In genomic region chr7:75937958-75938786, GRCh38 we compare ENCODE assay signal across 7 cellular contexts. TPM values are rescaled to one million over a fixed set of nuclear protein-coding genes. Genes with fewer than 3 reads are reported as not detected.
DNase-seq lines count a peak whose midpoint lies in the region; ATAC-seq, FAIRE-seq and TF ChIP-seq lines count a peak whose summit lies in the region.

No MANE protein-coding gene starts in this region.

- DNase-seq in MV-4-11 (lab: John Stamatoyannopoulos, UW) (peak; percentile 22), colonic mucosa (peak; percentile 32), HepG2 (ENCODE audit: low spot score) (no peak), tibial artery (peak; percentile 74 to 90)
- no peak for DNase-seq in stimulated activated CD4-positive, alpha-beta T cell treated with anti-CD3 and anti-CD28 coated beads, Interleukin-4, amount 100 ng/mL, for 24 hours

- H3K4me3 ChIP-seq in colonic mucosa (no peak overlapping the region), HepG2 (replicated peaks in 1 of 3; ENCODE audit: insufficient read depth in 1 of 3, low read depth in 2 of 3, low read length in 3 of 3) (no peak overlapping the region), tibial artery (no peak overlapping the region)

- POLR2A ChIA-PET in HepG2 (lab: Yijun Ruan, JAX): interaction anchor here (1.1 to 2.5 kb wide), 4 partner anchors 11 to 55 kb away, joined by 3 to 6 read pairs (median 5); no protein-coding TSS in a partner anchor

- BruUV-seq in HepG2 (replicated peaks; lab: Mats Ljungman, UMichigan): no TSS peak

- TF ChIP-seq POLR2A in HepG2 (IDR thresholded peaks at IDR 0.05; ENCODE audit: insufficient read depth in 1 of 2, low read depth in 2 of 2, low read length in 2 of 2): peak in 1 of 2 experiments; percentile 28; a peak in 1 of 4 replicates

- TF ChIP-seq EP300 in HepG2 (IDR thresholded peaks at IDR 0.05; ENCODE audit: low read depth in 2 of 2, low read length in 2 of 2) (no peak), HepG2 (CRISPR knock-in tag; IDR thresholded peaks at IDR 0.05; ENCODE audit: borderline replicate concordance) (peak; percentile 77)

- no peak for TF ChIP-seq RAD21 in HepG2 (CRISPR knock-in tag; IDR thresholded peaks at IDR 0.05)

- peaks cover 76% of the 10 kb centered on the region for H4K20me1 ChIP-seq in HepG2 (ENCODE audit: insufficient read depth, low read length)

- H3K36me3 ChIP-seq in colonic mucosa (no peaks in the 10 kb centered on the region), HepG2 (replicated peaks in 1 of 2; ENCODE audit: control insufficient read depth in 1 of 2, insufficient read depth in 2 of 2, low read length in 2 of 2) (peaks cover 11 to 33% of the 10 kb centered on the region in 2 experiments; a peak in 4 of 5 replicates), tibial artery (peaks cover 0 to 5% (median 0%) of the 10 kb centered on the region in 3 donors)

- peaks cover 94% of the 10 kb centered on the region for H3K79me2 ChIP-seq in HepG2 (ENCODE audit: insufficient read depth, low read length)

- ATAC-seq in HepG2: no peak
- no peak for ATAC-seq in GM18519 (IDR thresholded peaks at IDR 0.05; ENCODE audit: low FRiP score, unreplicated experiment)
- ATAC-seq in HG02623 (IDR thresholded peaks at IDR 0.05; ENCODE audit: unreplicated experiment): no peak

- H3K27ac ChIP-seq in colonic mucosa: no peak overlapping the region
- peak overlapping the region; percentile 42 for H3K27ac ChIP-seq in HepG2 (ENCODE audit: extremely low read length, insufficient read depth, low read length)
- H3K27ac ChIP-seq in tibial artery: peak overlapping the region; percentile 56 to 57

- H3K9me3 ChIP-seq in colonic mucosa: no peaks in the 10 kb centered on the region
- no peaks in the 10 kb centered on the region for H3K9me3 ChIP-seq in HepG2 (ENCODE audit: low read length)
- H3K9me3 ChIP-seq in tibial artery: no peaks in the 10 kb centered on the region

- no peaks in the 10 kb centered on the region for H3K27me3 ChIP-seq in colonic mucosa
- H3K27me3 ChIP-seq in HepG2 (ENCODE audit: control insufficient read depth in 1 of 2, insufficient read depth in 2 of 2, low read length in 2 of 2): no peaks in the 10 kb centered on the region
- no peaks in the 10 kb centered on the region for H3K27me3 ChIP-seq in tibial artery

- H3K4me1 ChIP-seq in colonic mucosa (no peaks in the 10 kb centered on the region), HepG2 (ENCODE audit: insufficient read depth, low read length) (peaks cover 51% of the 10 kb centered on the region), tibial artery (peaks cover 0 to 18% (median 7%) of the 10 kb centered on the region in 4 donors)

- H3K4me2 ChIP-seq in HepG2 (ENCODE audit: low read depth, low read length): no peak overlapping the region

- intact Hi-C loops in colonic mucosa (cut with DNase I): no loop called here
- intact Hi-C loops in HepG2 (cut with micrococcal nuclease; ENCODE audit: unreplicated experiment): no loop called here
- intact Hi-C loops in tibial artery (cut with DNase I; ENCODE audit: low total_unique reads): no loop called here

- CTCF ChIA-PET in HepG2 (lab: Yijun Ruan, JAX; ENCODE audit: low intra/inter-chr PET ratio, low total read pairs): no interaction called here

- WGBS in HepG2 (ENCODE audit: low lambda C conversion rate): 91% methylated on average over 13 of the region's 15 CpGs

- H3K9ac ChIP-seq in colonic mucosa (ENCODE audit: low read depth in 2 of 2, low read length in 2 of 2): no peak overlapping the region
- no peak overlapping the region for H3K9ac ChIP-seq in HepG2 (ENCODE audit: insufficient read depth, low read depth, low read length)

- in situ Hi-C loops in HepG2 (cut with HindIII; ENCODE audit: extremely low pct_ligation_motif_present, low pct_unique_long_range_greater_than_20kb): no loop called here

- FAIRE-seq in HepG2 (lab: Jason Lieb, UNC): no peak

- no peak overlapping the region for H2AFZ ChIP-seq in HepG2 (ENCODE audit: low read length)

- TF ChIP-seq CTCF in colonic mucosa (IDR thresholded peaks at IDR 0.05): no peak
- TF ChIP-seq CTCF in HepG2 (CRISPR knock-in tag; IDR thresholded peaks at IDR 0.05): no peak
- no peak for TF ChIP-seq CTCF in tibial artery (IDR thresholded peaks at IDR 0.05)

TF ChIP-seq in HepG2, 621 proteins besides CTCF, POLR2A, EP300 and RAD21 (continues in another document):
- TF ChIP-seq ZNF180 (CRISPR knock-in tag; IDR thresholded peaks at IDR 0.05; ENCODE audit: borderline replicate concordance, low read depth) (no peak), BRCA1 (CRISPR knock-in tag; IDR thresholded peaks at IDR 0.05) (no peak)

RNA-seq across cellular contexts. Expression of gene POR, which starts 23.2 kb away (rescaled TPM):
- 100 to 1,000 TPM; 126 to 169 TPM for total RNA-seq in colonic mucosa
- total RNA-seq in HepG2 (2016; rRNA removed; fragmentation: Illumina TruSeq; extraction: Trizol): 115 and 266 TPM in 2 replicates
- total RNA-seq in HepG2 (2016; cell fraction: cytosol; rRNA removed; fragmentation: Illumina TruSeq; extraction: Trizol; ENCODE audit: low read depth): 43.6 and 47.9 TPM in 2 replicates
- total RNA-seq in HepG2 (2016; cell fraction: insoluble cytoplasmic fraction; rRNA removed; fragmentation: Illumina TruSeq; extraction: Trizol): 95.7 and 270 TPM in 2 replicates
- 55.5 and 56.9 TPM in 2 replicates for total RNA-seq in HepG2 (2016; cell fraction: membrane; rRNA removed; fragmentation: Illumina TruSeq; extraction: Trizol)
- 260 and 301 TPM in 2 replicates for total RNA-seq in HepG2 (2016; cell fraction: nucleus; rRNA removed; fragmentation: Illumina TruSeq; extraction: Trizol)
- 145 and 208 TPM in 2 replicates for polyA plus RNA-seq in HepG2 (2011; rRNA removed)
- polyA plus RNA-seq in HepG2 (2011; cell fraction: cytosol; rRNA removed): 143 and 190 TPM in 2 replicates
- polyA plus RNA-seq in HepG2 (2011; cell fraction: nucleus; rRNA removed): 1,024 and 1,039 TPM in 2 replicates
- 325 and 360 TPM in 2 replicates for polyA plus RNA-seq in HepG2 (2012)
- polyA plus RNA-seq in HepG2 (2016; cell fraction: cytosol; fragmentation: Illumina TruSeq; extraction: Trizol; ENCODE audit: low read depth): 22.8 and 25.4 TPM in 2 replicates
- polyA plus RNA-seq in HepG2 (2016; cell fraction: insoluble cytoplasmic fraction; fragmentation: Illumina TruSeq; extraction: Trizol; ENCODE audit: low read depth): 63.7 and 80.6 TPM in 2 replicates
- 25.4 and 30.4 TPM in 2 replicates for polyA plus RNA-seq in HepG2 (2016; cell fraction: membrane; fragmentation: Illumina TruSeq; extraction: Trizol; ENCODE audit: low read depth)
- polyA plus RNA-seq in HepG2 (2016; cell fraction: nucleus; fragmentation: Illumina TruSeq; extraction: Trizol; ENCODE audit: insufficient read depth, low read depth): 367 and 407 TPM in 2 replicates
- polyA minus RNA-seq in HepG2 (2011; rRNA and poly(A)+ RNA removed; ENCODE audit: low replicate concordance): 85.0 and 445 TPM in 2 replicates
- polyA minus RNA-seq in HepG2 (2011; cell fraction: cytosol; rRNA and poly(A)+ RNA removed): 256 and 348 TPM in 2 replicates
- polyA minus RNA-seq in HepG2 (2011; cell fraction: nucleus; rRNA and poly(A)+ RNA removed): 174 and 240 TPM in 2 replicates

RNA-seq across cellular contexts. Expression of gene TMEM120A, which starts 56.2 kb away (rescaled TPM):
- total RNA-seq in colonic mucosa: 10 to 100 TPM; 56.3 to 94.1 TPM
- 22.9 and 40.3 TPM in 2 replicates for total RNA-seq in HepG2 (2016; rRNA removed; fragmentation: Illumina TruSeq; extraction: Trizol)
- total RNA-seq in HepG2 (2016; cell fraction: cytosol; rRNA removed; fragmentation: Illumina TruSeq; extraction: Trizol; ENCODE audit: low read depth): 31.6 and 36.7 TPM in 2 replicates
- total RNA-seq in HepG2 (2016; cell fraction: insoluble cytoplasmic fraction; rRNA removed; fragmentation: Illumina TruSeq; extraction: Trizol): 26.0 and 40.4 TPM in 2 replicates
- 34.6 and 34.8 TPM in 2 replicates for total RNA-seq in HepG2 (2016; cell fraction: membrane; rRNA removed; fragmentation: Illumina TruSeq; extraction: Trizol)
- 31.7 and 39.9 TPM in 2 replicates for total RNA-seq in HepG2 (2016; cell fraction: nucleus; rRNA removed; fragmentation: Illumina TruSeq; extraction: Trizol)
- polyA plus RNA-seq in HepG2 (2011; rRNA removed): 102 and 116 TPM in 2 replicates
- 81.9 and 91.9 TPM in 2 replicates for polyA plus RNA-seq in HepG2 (2011; cell fraction: cytosol; rRNA removed)
- polyA plus RNA-seq in HepG2 (2011; cell fraction: nucleus; rRNA removed): 76.1 and 77.6 TPM in 2 replicates
- 41.2 and 57.5 TPM in 2 replicates for polyA plus RNA-seq in HepG2 (2012)
- 78.5 and 88.6 TPM in 2 replicates for polyA plus RNA-seq in HepG2 (2016; cell fraction: cytosol; fragmentation: Illumina TruSeq; extraction: Trizol; ENCODE audit: low read depth)
- 64.8 and 69.3 TPM in 2 replicates for polyA plus RNA-seq in HepG2 (2016; cell fraction: insoluble cytoplasmic fraction; fragmentation: Illumina TruSeq; extraction: Trizol; ENCODE audit: low read depth)
- 81.3 and 84.7 TPM in 2 replicates for polyA plus RNA-seq in HepG2 (2016; cell fraction: membrane; fragmentation: Illumina TruSeq; extraction: Trizol; ENCODE audit: low read depth)
- polyA plus RNA-seq in HepG2 (2016; cell fraction: nucleus; fragmentation: Illumina TruSeq; extraction: Trizol; ENCODE audit: insufficient read depth, low read depth): 144 and 149 TPM in 2 replicates
- 97.0 and 238 TPM in 2 replicates for polyA minus RNA-seq in HepG2 (2011; rRNA and poly(A)+ RNA removed; ENCODE audit: low replicate concordance)
- 32.4 and 39.8 TPM in 2 replicates for polyA minus RNA-seq in HepG2 (2011; cell fraction: cytosol; rRNA and poly(A)+ RNA removed)
- 15.5 and 22.4 TPM in 2 replicates for polyA minus RNA-seq in HepG2 (2011; cell fraction: nucleus; rRNA and poly(A)+ RNA removed)

RNA-seq across cellular contexts. Expression of gene RHBDD2, which starts 59.3 kb away (rescaled TPM):
- total RNA-seq in colonic mucosa (10 to 100 TPM; 42.6 to 51.0 TPM), HepG2 (2016; rRNA removed; fragmentation: Illumina TruSeq; extraction: Trizol) (14.9 and 23.1 TPM in 2 replicates)
- total RNA-seq in HepG2 (2016; cell fraction: cytosol; rRNA removed; fragmentation: Illumina TruSeq; extraction: Trizol; ENCODE audit: low read depth): 18.8 and 23.7 TPM in 2 replicates
- total RNA-seq in HepG2 (2016; cell fraction: insoluble cytoplasmic fraction; rRNA removed; fragmentation: Illumina TruSeq; extraction: Trizol): 9.2 and 24.2 TPM in 2 replicates
- total RNA-seq in HepG2 (2016; cell fraction: membrane; rRNA removed; fragmentation: Illumina TruSeq; extraction: Trizol): 29.8 and 37.0 TPM in 2 replicates
- total RNA-seq in HepG2 (2016; cell fraction: nucleus; rRNA removed; fragmentation: Illumina TruSeq; extraction: Trizol): 16.7 and 24.5 TPM in 2 replicates
- 26.4 and 41.1 TPM in 2 replicates for polyA plus RNA-seq in HepG2 (2011; rRNA removed)
- 34.8 and 35.2 TPM in 2 replicates for polyA plus RNA-seq in HepG2 (2011; cell fraction: cytosol; rRNA removed)
- polyA plus RNA-seq in HepG2 (2011; cell fraction: nucleus; rRNA removed): 33.3 and 35.1 TPM in 2 replicates
- polyA plus RNA-seq in HepG2 (2012): 22.8 and 42.0 TPM in 2 replicates
- polyA plus RNA-seq in HepG2 (2016; cell fraction: cytosol; fragmentation: Illumina TruSeq; extraction: Trizol; ENCODE audit: low read depth): 39.1 and 46.7 TPM in 2 replicates
- 17.9 and 21.5 TPM in 2 replicates for polyA plus RNA-seq in HepG2 (2016; cell fraction: insoluble cytoplasmic fraction; fragmentation: Illumina TruSeq; extraction: Trizol; ENCODE audit: low read depth)
- 52.8 and 61.8 TPM in 2 replicates for polyA plus RNA-seq in HepG2 (2016; cell fraction: membrane; fragmentation: Illumina TruSeq; extraction: Trizol; ENCODE audit: low read depth)
- polyA plus RNA-seq in HepG2 (2016; cell fraction: nucleus; fragmentation: Illumina TruSeq; extraction: Trizol; ENCODE audit: insufficient read depth, low read depth): 57.7 and 58.2 TPM in 2 replicates
- 49.6 and 101 TPM in 2 replicates for polyA minus RNA-seq in HepG2 (2011; rRNA and poly(A)+ RNA removed; ENCODE audit: low replicate concordance)
- polyA minus RNA-seq in HepG2 (2011; cell fraction: cytosol; rRNA and poly(A)+ RNA removed): 17.8 and 22.2 TPM in 2 replicates
- polyA minus RNA-seq in HepG2 (2011; cell fraction: nucleus; rRNA and poly(A)+ RNA removed): 12.7 and 13.4 TPM in 2 replicates

Comparison
In these comparisons a context has a peak if more than half of its experiments do, and no peak if none do; other contexts are left out.
1. DNase-seq: peak in MV-4-11 (single experiment), colonic mucosa (single experiment) and tibial artery (2 of 2); none in HepG2 (single experiment) and stimulated activated CD4-positive, alpha-beta T cell treated with anti-CD3 and anti-CD28 coated beads, Interleukin-4, amount 100 ng/mL, for 24 hours (single experiment).